ENCODE assay signal across 8 cellular contexts in genomic region chr17:2122641-2123302, GRCh38.
DNase-seq lines count a peak whose midpoint lies in the region; ATAC-seq and TF ChIP-seq lines count a peak whose summit lies in the region.

No MANE protein-coding gene starts in this region.

- peak; percentile 36 to 48 (median 44) for TF ChIP-seq CTCF in right lobe of liver (IDR thresholded peaks at IDR 0.05)
- peak in 1 of 5 experiments; percentile 28 for TF ChIP-seq CTCF in tibial nerve (IDR thresholded peaks at IDR 0.05)

- TF ChIP-seq POLR2A in right lobe of liver (IDR thresholded peaks at IDR 0.05) (no peak), tibial nerve (IDR thresholded peaks at IDR 0.05) (no peak)

- H3K9me3 ChIP-seq in right lobe of liver = no peaks in the 10 kb centered on the region
- H3K9me3 ChIP-seq in tibial nerve = no peaks in the 10 kb centered on the region

- peaks cover 0 to 27% (median 3%) of the 10 kb centered on the region in 4 donors for H3K4me1 ChIP-seq in right lobe of liver
- H3K4me1 ChIP-seq in tibial nerve = peaks cover 0 to 36% (median 23%) of the 10 kb centered on the region in 4 donors

- peak; percentile 86 to 95 (median 92) for ATAC-seq in right lobe of liver
- ATAC-seq in GM19328 (IDR thresholded peaks at IDR 0.05; ENCODE audit: unreplicated experiment) = no peak

- intact Hi-C loops in right lobe of liver (cut with DNase I) = no loop called here

- H3K27me3 ChIP-seq in right lobe of liver (no peaks in the 10 kb centered on the region), tibial nerve (no peaks in the 10 kb centered on the region)

- 4% methylated on average over 8 of the region's 16 CpGs for WGBS in right lobe of liver (ENCODE audit: insufficient coverage, low coverage, low lambda C conversion rate, missing lambda C conversion rate)
- 32 to 38% methylated on average over 16 of the region's 16 CpGs for WGBS in tibial nerve, 2 donors

- no peak for TF ChIP-seq EP300 in tibial nerve (IDR thresholded peaks at IDR 0.05)

- H3K36me3 ChIP-seq in right lobe of liver (no peaks in the 10 kb centered on the region), tibial nerve (peaks cover 0 to 14% (median 0%) of the 10 kb centered on the region in 3 donors)

- H3K27ac ChIP-seq in right lobe of liver (peak overlapping the region; percentile 46 to 80 (median 63)), tibial nerve (peak overlapping the region in 3 of 4 donors; percentile 50 to 78 (median 78))

- H3K4me3 ChIP-seq in right lobe of liver (peak overlapping the region in 1 of 3 donors; percentile 24), tibial nerve (peak overlapping the region in 1 of 4 donors; percentile 4)

- DNase-seq in DMS79 (lab: John Stamatoyannopoulos, UW) (peak; percentile 53), NCI-H2029 treated with DMSO at 0.1 percent for 48 hours (lab: John Stamatoyannopoulos, UW) (peak; percentile 32), cerebellar cortex (ENCODE audit: low spot score) (peak; percentile 58), right lobe of liver (peak; percentile 76 to 84 (median 77)), tibial nerve (ENCODE audit: low spot score in 2 of 2) (peak in 1 of 2 donors; percentile 45), NCI-H187 treated with DMSO at 0.1 percent for 48 hours (lab: John Stamatoyannopoulos, UW) (no peak), NCI-H187 (lab: John Stamatoyannopoulos, UW) (no peak)

Comparison
In these comparisons a context has a peak if more than half of its experiments do, and no peak if none do; other contexts are left out.
1. DNase-seq: peak in DMS79 (single experiment), NCI-H2029 treated with DMSO at 0.1 percent for 48 hours (single experiment), cerebellar cortex (single experiment) and right lobe of liver (3 of 3); none in NCI-H187 treated with DMSO at 0.1 percent for 48 hours (single experiment) and NCI-H187 (0 of 2).